Comparison of ENCODE assay signal across 21 cellular contexts in genomic region chr2:188600536-188601210, GRCh38.
DNase-seq lines count a peak whose midpoint lies in the region; ATAC-seq and TF ChIP-seq lines count a peak whose summit lies in the region.
"Had no signal": no experiment of that assay in that cellular context is flagged by ENCODE, and none has a peak within 500 bp of the region (broad histone marks: within the 10 kb centered on the region; RNA-seq: fewer than 3 reads in every experiment).

No MANE protein-coding gene starts in this region.

- no peak for ATAC-seq in stimulated activated naive CD8-positive, alpha-beta T cell treated with anti-CD3 and anti-CD28 coated beads, Interleukin-15, Interleukin-2, amounts not matched to agents 100 U/mL and 50 U/mL, for 24 hours
- ATAC-seq in HG02798 (IDR thresholded peaks at IDR 0.05; ENCODE audit: poor library complexity, unreplicated experiment), result no peak
- ATAC-seq: activated naive CD4-positive, alpha-beta T cell treated with anti-CD3 and anti-CD28 coated beads, Interleukin-2, amount 50 U/mL, for 72 hours; HCT116; HepG2 had no signal

- no peaks in the 10 kb centered on the region for H3K27me3 ChIP-seq in brain microvascular endothelial cell (replicated peaks)

- H3K4me3 ChIP-seq in AG10803 (ENCODE audit: low read length) (no peak overlapping the region), brain microvascular endothelial cell (ENCODE audit: low read depth, low read length) (no peak overlapping the region)
- H3K4me3 ChIP-seq: left ventricle myocardium inferior had no signal

- H3K27ac ChIP-seq in brain microvascular endothelial cell, result no peak overlapping the region
- H3K27ac ChIP-seq: left ventricle myocardium inferior had no signal

- H3K36me3 ChIP-seq in brain microvascular endothelial cell (replicated peaks), result no peaks in the 10 kb centered on the region
- H3K36me3 ChIP-seq: left ventricle myocardium inferior had no signal

- peak; percentile 80 for DNase-seq in AG10803 (ENCODE audit: low read depth)
- peak; percentile 87 for DNase-seq in M059J (ENCODE audit: low read depth)
- peak; percentile 41 for DNase-seq in brain microvascular endothelial cell
- peak; percentile 81 for DNase-seq in myocyte (ENCODE audit: low read depth)
- DNase-seq in C1 segment of cervical spinal cord (lab: John Stamatoyannopoulos, UW), result no peak
- DNase-seq in stimulated activated naive CD8-positive, alpha-beta T cell treated with anti-CD3 and anti-CD28 coated beads, Interleukin-15, Interleukin-2, amounts not matched to agents 100 U/mL and 50 U/mL, for 24 hours, result no peak
- DNase-seq in HT-29 (ENCODE audit: low spot score), result no peak
- DNase-seq: activated CD4-positive, alpha-beta T cell treated with anti-CD3 and anti-CD28 coated beads, Interleukin-2, amount 50 U/mL, for 4 hours; activated T-cell treated with anti-CD3 and anti-CD28 coated beads, Interleukin-2, amount 50 U/mL, for 1 hour; caudate nucleus; effector CD8-positive, alpha-beta T cell; GDM1; left ventricle myocardium inferior; MV-4-11; NCI-H2081; stimulated activated CD4-positive, alpha-beta T cell treated with anti-CD3 and anti-CD28 coated beads, Interleukin-12 subunit alpha, Interleukin-12 subunit beta, amount 100 ng/mL, for 4 hours; stimulated activated naive CD4-positive, alpha-beta T cell treated with Interleukin-2 at 50 U/mL for 16 hours had no signal

- in situ Hi-C loops in brain microvascular endothelial cell (cut with HindIII; ENCODE audit: low pct_ligation_motif_present, low sequenced_read_pairs), result no loop called here

- TF ChIP-seq CTCF in AG10803 (conservative IDR thresholded peaks at IDR 0.05; ENCODE audit: low read length) (no peak), brain microvascular endothelial cell (IDR thresholded peaks at IDR 0.05; ENCODE audit: low read depth, low read length, missing control alignments) (no peak)

Comparison
In these comparisons a context has a peak if more than half of its experiments do, and no peak if none do; other contexts are left out.
1. DNase-seq: peak in AG10803 (single experiment), M059J (single experiment), brain microvascular endothelial cell (single experiment) and myocyte (single experiment); none in C1 segment of cervical spinal cord (0 of 14), stimulated activated naive CD8-positive, alpha-beta T cell treated with anti-CD3 and anti-CD28 coated beads, Interleukin-15, Interleukin-2, amounts not matched to agents 100 U/mL and 50 U/mL, for 24 hours (single experiment) and HT-29 (single experiment).